ENCODE assay signal across 18 cellular contexts in the genomic region with DNA sequence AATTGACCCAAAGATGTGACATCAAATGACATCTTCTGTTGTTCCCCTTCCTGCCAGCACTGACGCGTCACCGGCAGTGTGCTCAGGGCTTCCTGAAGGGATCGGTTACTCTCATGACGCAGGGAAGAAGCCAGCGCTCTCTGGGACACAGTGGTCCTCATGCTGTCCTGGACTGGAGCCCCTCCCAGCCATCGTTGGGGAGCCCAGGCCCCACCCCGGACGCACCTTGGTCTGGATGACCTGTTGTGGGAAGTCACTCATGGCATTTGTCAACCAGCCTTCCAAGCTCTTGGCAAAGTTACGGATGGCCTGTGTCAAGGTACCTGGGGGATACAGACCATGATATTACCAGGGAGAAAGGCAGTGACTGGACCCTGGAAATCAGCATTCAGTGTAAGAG. TPM values are rescaled to one million over a fixed set of nuclear protein-coding genes. Genes with fewer than 3 reads are reported as not detected.
A peak's percentile ranks its signal among the peaks of the same experiment; 100 is the strongest.
DNase-seq lines count a peak whose midpoint lies in the region; ATAC-seq, FAIRE-seq and TF ChIP-seq lines count a peak whose summit lies in the region.
"Had no signal": no experiment of that assay in that cellular context is flagged by ENCODE, and none has a peak within 500 bp of the region (broad histone marks: within the 10 kb centered on the region; RNA-seq: fewer than 3 reads in every experiment).

No MANE protein-coding gene starts in this region.

- 83% methylated on average over 10 of the region's 10 CpGs; no CpG with 5 or more reads in 1 of the 2 experiments for WGBS in H1 (ENCODE audit: extremely low coverage in 1 of 2, insufficient coverage in 1 of 2, insufficient read length in 1 of 2, insufficient replicate concordance in 2 of 2, low coverage in 1 of 2, low lambda C conversion rate in 2 of 2, missing lambda C conversion rate in 1 of 2), 2 experiments

- H3K27me3 ChIP-seq in bronchial epithelial cell (ENCODE audit: control insufficient read depth, insufficient read depth, low read length) (no peaks in the 10 kb centered on the region), H1 (replicated peaks in 1 of 4; ENCODE audit: control insufficient read depth in 3 of 4, extremely low read depth in 1 of 4, insufficient read depth in 3 of 4, low read length in 3 of 4) (no peaks in the 10 kb centered on the region), osteoblast (ENCODE audit: insufficient read depth, low read length) (no peaks in the 10 kb centered on the region)

- no peaks in the 10 kb centered on the region for H3K23me2 ChIP-seq in H1 (ENCODE audit: low read depth, low read length)

- no peak overlapping the region; the same call in 1 of the 2 replicates for H4K8ac ChIP-seq in H1 (ENCODE audit: extremely low read depth, insufficient read depth, low read length)

- no peak for TF ChIP-seq EP300 in H1 (IDR thresholded peaks at IDR 0.05; ENCODE audit: borderline replicate concordance in 1 of 2, low read depth in 2 of 2, low read length in 2 of 2)

- H2AK5ac ChIP-seq in H1 (ENCODE audit: low read depth, low read length): no peak overlapping the region

- TF ChIP-seq CTCF in bronchial epithelial cell (IDR thresholded peaks at IDR 0.05; ENCODE audit: insufficient read depth, low read length, severe bottlenecking) (no peak), H1 (IDR thresholded peaks at IDR 0.05; ENCODE audit: control extremely low read depth in 1 of 3, insufficient read depth in 1 of 3, low read depth in 1 of 3, low read length in 3 of 3) (no peak), osteoblast (IDR thresholded peaks at IDR 0.05; ENCODE audit: extremely low read depth, low read depth, low read length) (no peak)

- H4K20me1 ChIP-seq in H1 (replicated peaks in 1 of 2; ENCODE audit: control insufficient read depth in 1 of 2, insufficient read depth in 2 of 2, low read length in 2 of 2) (peaks cover 0 to 3% of the 10 kb centered on the region in 2 experiments), osteoblast (ENCODE audit: insufficient read depth, low read length) (no peaks in the 10 kb centered on the region)

- CTCF ChIA-PET in H1 (lab: Charles Lee; ENCODE audit: partially characterized antibody): interaction anchor here (4.4 to 6.7 kb wide), 3 partner anchors 13 to 18 kb away, joined by 31 to 44 read pairs (median 40); no protein-coding TSS in a partner anchor

- H3K9me3 ChIP-seq in H1 (ENCODE audit: insufficient read depth in 2 of 2, low read depth in 1 of 2, low read length in 1 of 2): no peaks in the 10 kb centered on the region
- H3K9me3 ChIP-seq in osteoblast (ENCODE audit: low read depth, low read length): no peaks in the 10 kb centered on the region

- no peak overlapping the region for H3K9ac ChIP-seq in H1 (replicated peaks in 1 of 4; ENCODE audit: extremely low read depth in 1 of 4, low read depth in 3 of 4, low read length in 3 of 4)
- H3K9ac ChIP-seq: GM23248 had no signal

- no peak overlapping the region for H2BK15ac ChIP-seq in H1 (ENCODE audit: low read length)

- no peaks in the 10 kb centered on the region for H3K79me2 ChIP-seq in H1 (ENCODE audit: control insufficient read depth in 1 of 2, insufficient read depth in 2 of 2, low read length in 2 of 2)
- no peaks in the 10 kb centered on the region for H3K79me2 ChIP-seq in osteoblast (ENCODE audit: insufficient read depth, low read length)

- H3K14ac ChIP-seq in H1 (ENCODE audit: insufficient read length): no peak overlapping the region

- no peak overlapping the region for H4K91ac ChIP-seq in H1 (replicated peaks; ENCODE audit: insufficient read length, low read length)

- ATAC-seq in GM18511 (IDR thresholded peaks at IDR 0.05; ENCODE audit: unreplicated experiment): no peak
- ATAC-seq: HCT116 had no signal

- no peak for TF ChIP-seq POLR2A in H1 (IDR thresholded peaks at IDR 0.05; ENCODE audit: control extremely low read depth in 1 of 2, low read depth in 2 of 2, low read length in 2 of 2)

- H3K23ac ChIP-seq in H1 (ENCODE audit: insufficient read length): no peak overlapping the region

- H4K5ac ChIP-seq in H1 (ENCODE audit: insufficient read length, low read depth, low read length): no peak overlapping the region

- no peak overlapping the region for H2BK20ac ChIP-seq in H1 (ENCODE audit: low read length)

- no peak for TF ChIP-seq RAD21 in H1 (IDR thresholded peaks at IDR 0.05 in 1 of 2, conservative IDR thresholded peaks at IDR 0.05 in 1 of 2; ENCODE audit: low read depth in 2 of 2, low read length in 2 of 2)

- POLR2A ChIA-PET in H1 (lab: Charles Lee; ENCODE audit: partially characterized antibody): no interaction called here

- no peak overlapping the region for H2AFZ ChIP-seq in H1 (ENCODE audit: low read length)
- no peak overlapping the region for H2AFZ ChIP-seq in osteoblast (ENCODE audit: low read length)
- H2AFZ ChIP-seq: GM23248 had no signal

- peak overlapping the region; percentile 38 for H3K4ac ChIP-seq in H1 (replicated peaks; ENCODE audit: insufficient read length, low read depth, low read length)

- no peak overlapping the region for H2BK12ac ChIP-seq in H1 (ENCODE audit: low read depth, low read length)

- FAIRE-seq in bronchial epithelial cell (lab: Jason Lieb, UNC): peak; percentile 40
- FAIRE-seq in H1 (lab: Jason Lieb, UNC): no peak
- FAIRE-seq: GM12891, GM18507 had no signal

- peaks cover 11% of the 10 kb centered on the region for H3K36me3 ChIP-seq in bronchial epithelial cell (ENCODE audit: control insufficient read depth, insufficient read depth, low read length)
- no peaks in the 10 kb centered on the region for H3K36me3 ChIP-seq in H1 (ENCODE audit: control insufficient read depth in 2 of 4, insufficient read depth in 4 of 4, low read length in 3 of 4)
- no peaks in the 10 kb centered on the region for H3K36me3 ChIP-seq in osteoblast (ENCODE audit: insufficient read depth, low read length)

- H3K4me3 ChIP-seq in bronchial epithelial cell (ENCODE audit: low read depth, low read length): no peak overlapping the region
- H3K4me3 ChIP-seq in H1 (ENCODE audit: extremely low read depth in 1 of 4, insufficient read depth in 2 of 4, low read depth in 3 of 4, low read length in 4 of 4): no peak overlapping the region
- H3K4me3 ChIP-seq in osteoblast (ENCODE audit: insufficient read depth, low read length): no peak overlapping the region
- H3K4me3 ChIP-seq: GM23248 had no signal

- H2BK120ac ChIP-seq in H1 (replicated peaks; ENCODE audit: low read depth, low read length): no peak overlapping the region

- H2BK5ac ChIP-seq in H1 (ENCODE audit: low read depth, low read length): 0 out of 2 replicates have a peak overlapping the region, but pooled peaks have one; percentile 26

- no peak for DNase-seq in bronchial epithelial cell (ENCODE audit: low read depth)
- no peak for DNase-seq in H1 (ENCODE audit: low read depth in 1 of 2, low spot score in 2 of 2)
- DNase-seq in osteoblast (ENCODE audit: insufficient read length, low spot score, missing footprints): peak; percentile 38
- DNase-seq in ecto neural progenitor cell (ENCODE audit: low spot score): no peak
- no peak for DNase-seq in activated CD4-positive, alpha-beta T cell treated with anti-CD3 and anti-CD28 coated beads, Interleukin-2, amount 50 U/mL, for 4 hours
- DNase-seq: C1 segment of cervical spinal cord; Calu3; CD4-positive, alpha-beta memory T cell; COR-L47; DMS53; DMS79 treated with DMSO at 0.1 percent for 48 hours; GF-D8; GM23248; H9 had no signal

- no peak overlapping the region for H3K4me2 ChIP-seq in H1 (ENCODE audit: insufficient read depth in 1 of 2, low read depth in 2 of 2, low read length in 2 of 2)
- H3K4me2 ChIP-seq in osteoblast (ENCODE audit: insufficient read depth, low read length): no peak overlapping the region

- no peaks in the 10 kb centered on the region for H3K79me1 ChIP-seq in H1 (ENCODE audit: low read depth, low read length)

- no peak overlapping the region for H3K18ac ChIP-seq in H1 (ENCODE audit: extremely low read depth, low read length)

- no peak overlapping the region for H3K56ac ChIP-seq in H1 (replicated peaks; ENCODE audit: insufficient read length, low read depth, low read length)

- H3K27ac ChIP-seq in H1 (ENCODE audit: low read depth, low read length) (no peak overlapping the region), osteoblast (ENCODE audit: low read depth, low read length) (no peak overlapping the region)
- H3K27ac ChIP-seq: GM23248 had no signal

- H3K4me1 ChIP-seq in H1 (replicated peaks in 1 of 4; ENCODE audit: control insufficient read depth in 3 of 4, insufficient read depth in 4 of 4, low read length in 3 of 4) (no peaks in the 10 kb centered on the region; a peak in 1 of 7 replicates), osteoblast (ENCODE audit: insufficient read depth, low read length) (no peaks in the 10 kb centered on the region)

TF ChIP-seq in H1, 55 proteins besides CTCF, POLR2A, EP300 and RAD21 (continues in another document):
- TF ChIP-seq SIRT6 (IDR thresholded peaks at IDR 0.05; ENCODE audit: low read length) (no peak), POU5F1 (IDR thresholded peaks at IDR 0.05; ENCODE audit: low read depth, low read length) (no peak), BRCA1 (IDR thresholded peaks at IDR 0.05; ENCODE audit: low read depth, low read length) (no peak), CHD2 (IDR thresholded peaks at IDR 0.05; ENCODE audit: low read length) (no peak), HDAC2 (IDR thresholded peaks at IDR 0.05; ENCODE audit: borderline replicate concordance in 1 of 2, low read depth in 2 of 2, low read length in 2 of 2) (no peak), ATF3 (IDR thresholded peaks at IDR 0.05; ENCODE audit: insufficient read depth, low read depth, low read length) (no peak), TAF7 (optimal IDR thresholded peaks at IDR 0.05; ENCODE audit: borderline replicate concordance, low read depth, low read length) (no peak), NRF1 (IDR thresholded peaks at IDR 0.05; ENCODE audit: low read depth, low read length) (no peak)

RNA-seq across cellular contexts. Expression of gene RANBP3, which starts 26.0 kb away (rescaled TPM):
- total RNA-seq in bronchial epithelial cell (25.0 and 27.9 TPM in 2 replicates), osteoblast (40.5 and 42.1 TPM in 2 replicates)
- total RNA-seq in H1 (2021; fragmentation: NEBNext Ultra II Directional; extraction: Animal tissue kit (Norgen Biotek cat#: 25700)): 87.0 and 95.4 TPM in 2 replicates
- 122 and 159 TPM in 2 replicates for polyA plus RNA-seq in H1 (2011; rRNA removed)
- 120 TPM for polyA plus RNA-seq in H1 (2011; cell fraction: cytosol; rRNA removed)
- polyA plus RNA-seq in H1 (2011; cell fraction: nucleus; rRNA removed): 149 TPM
- 62.4 to 96.0 TPM (median 89.7 TPM) in 4 replicates for polyA plus RNA-seq in H1 (2012, experiment 1 of 2)
- polyA plus RNA-seq in H1 (2012, experiment 2 of 2): 57.9 TPM
- 102 TPM for polyA plus RNA-seq in H1 (2013, experiment 1 of 2)
- polyA plus RNA-seq in H1 (2013, experiment 2 of 2): 98.7 TPM
- 52.2 and 53.3 TPM in 2 replicates for polyA minus RNA-seq in H1 (2011; rRNA and poly(A)+ RNA removed)
- 65.6 TPM for polyA minus RNA-seq in H1 (2011; cell fraction: cytosol; rRNA and poly(A)+ RNA removed)
- 34.1 TPM for polyA minus RNA-seq in H1 (2011; cell fraction: nucleus; rRNA and poly(A)+ RNA removed)
